ENCODE assay signal across 26 cellular contexts in genomic region chr3:5084224-5084623, GRCh38. TPM values are rescaled to one million over a fixed set of nuclear protein-coding genes. Genes with fewer than 3 reads are reported as not detected.
DNase-seq lines count a peak whose midpoint lies in the region; ATAC-seq, FAIRE-seq and TF ChIP-seq lines count a peak whose summit lies in the region.
"Had no signal": no experiment of that assay in that cellular context is flagged by ENCODE, and none has a peak within 500 bp of the region (broad histone marks: within the 10 kb centered on the region; RNA-seq: fewer than 3 reads in every experiment).

No MANE protein-coding gene starts in this region.

- FAIRE-seq in bronchial epithelial cell (lab: Jason Lieb, UNC), result peak; percentile 23
- FAIRE-seq: A204.1, D721Med, GM12878, GM19239, H54 had no signal

- H3K4me1 Mint-ChIP-seq in activated CD4-positive, alpha-beta memory T cell treated with anti-CD3 and anti-CD28 coated beads for 36 hours (ENCODE audit: low read depth), result no peaks in the 10 kb centered on the region
- H3K4me1 Mint-ChIP-seq: CD4-positive, CD25-positive, alpha-beta regulatory T cell had no signal

- H3K27me3 ChIP-seq in bronchial epithelial cell (ENCODE audit: control insufficient read depth, insufficient read depth, low read length) (no peaks in the 10 kb centered on the region), gastroesophageal sphincter (no peaks in the 10 kb centered on the region)
- H3K27me3 ChIP-seq: BLaER1 had no signal

- intact Hi-C loops in posterior vena cava (cut with DNase I), result no loop called here
- intact Hi-C loops in activated CD4-positive, alpha-beta memory T cell treated with anti-CD3 and anti-CD28 coated beads for 36 hours (cut with micrococcal nuclease), result no loop called here

- no peaks in the 10 kb centered on the region for H3K36me3 Mint-ChIP-seq in activated CD4-positive, alpha-beta memory T cell treated with anti-CD3 and anti-CD28 coated beads for 36 hours
- H3K36me3 Mint-ChIP-seq: CD8-positive, alpha-beta T cell had no signal

- H3K9me3 ChIP-seq in gastroesophageal sphincter, result no peaks in the 10 kb centered on the region
- H3K9me3 ChIP-seq: BLaER1, HAP-1 had no signal

- no peak overlapping the region for H3K27ac ChIP-seq in gastroesophageal sphincter
- H3K27ac ChIP-seq: 22Rv1, BLaER1, C4-2B, GM23248 had no signal

- H3K4me1 ChIP-seq in gastroesophageal sphincter, result no peaks in the 10 kb centered on the region
- H3K4me1 ChIP-seq: BLaER1 had no signal

- CTCF ChIA-PET in activated CD4-positive, alpha-beta memory T cell treated with anti-CD3 and anti-CD28 coated beads for 36 hours (lab: Charles Lee), result no interaction called here

- no peaks in the 10 kb centered on the region for H3K36me3 ChIP-seq in bronchial epithelial cell (ENCODE audit: control insufficient read depth, insufficient read depth, low read length)
- H3K36me3 ChIP-seq in gastroesophageal sphincter, result no peaks in the 10 kb centered on the region
- H3K36me3 ChIP-seq: BLaER1, HAP-1 had no signal

- peaks cover 2% of the 10 kb centered on the region for H3K27me3 Mint-ChIP-seq in activated CD4-positive, alpha-beta memory T cell treated with anti-CD3 and anti-CD28 coated beads for 36 hours

- no peak for TF ChIP-seq POLR2A in gastroesophageal sphincter (IDR thresholded peaks at IDR 0.05)

- H3K4me3 Mint-ChIP-seq in activated CD4-positive, alpha-beta memory T cell treated with anti-CD3 and anti-CD28 coated beads for 36 hours, result no peak overlapping the region
- H3K4me3 Mint-ChIP-seq: B cell; CD4-positive, CD25-positive, alpha-beta regulatory T cell; CD8-positive, alpha-beta T cell; HFFc6 had no signal

- ATAC-seq in gastroesophageal sphincter (no peak), HG02678 (IDR thresholded peaks at IDR 0.05; ENCODE audit: unreplicated experiment) (no peak)
- ATAC-seq: CD8-positive, alpha-beta T cell; GM12878 had no signal

- no peaks in the 10 kb centered on the region for H3K9me3 Mint-ChIP-seq in activated CD4-positive, alpha-beta memory T cell treated with anti-CD3 and anti-CD28 coated beads for 36 hours
- H3K9me3 Mint-ChIP-seq: CD8-positive, alpha-beta T cell; HFFc6 had no signal

- no peak for TF ChIP-seq EP300 in gastroesophageal sphincter (IDR thresholded peaks at IDR 0.05)

- TF ChIP-seq CTCF in bronchial epithelial cell (IDR thresholded peaks at IDR 0.05; ENCODE audit: insufficient read depth, low read length, severe bottlenecking), result no peak
- TF ChIP-seq CTCF in gastroesophageal sphincter (IDR thresholded peaks at IDR 0.05), result no peak

- H3K27ac Mint-ChIP-seq in activated CD4-positive, alpha-beta memory T cell treated with anti-CD3 and anti-CD28 coated beads for 36 hours, result no peak overlapping the region
- H3K27ac Mint-ChIP-seq: B cell; CD8-positive, alpha-beta T cell; HFFc6 had no signal

- 78 to 83% methylated on average over 1 to 4 of the region's 5 CpGs for WGBS in gastroesophageal sphincter (ENCODE audit: low coverage in 1 of 2), 2 donors

- DNase-seq in activated CD8-positive, alpha-beta memory T cell treated with anti-CD3 and anti-CD28 coated beads, Interleukin-2, amount 50 U/mL, for 48 hours, result peak; percentile 44
- no peak for DNase-seq in activated CD8-positive, alpha-beta memory T cell treated with anti-CD3 and anti-CD28 coated beads, Interleukin-2, amount 50 U/mL, for 4 hours
- DNase-seq in bronchial epithelial cell (ENCODE audit: low read depth) (no peak), posterior vena cava (ENCODE audit: low spot score) (peak; percentile 56), T-helper 2 cell (no peak)
- DNase-seq in activated CD4-positive, alpha-beta memory T cell treated with anti-CD3 and anti-CD28 coated beads for 36 hours, result no peak
- DNase-seq: CD4-positive, CD25-positive, alpha-beta regulatory T cell; CD8-positive, alpha-beta T cell; DMS 273 treated with DMSO at 0.1 percent for 48 hours; DMS79; EL; GDM1; GM23248; HFFc6 had no signal

- POLR2A ChIA-PET in activated CD4-positive, alpha-beta memory T cell treated with anti-CD3 and anti-CD28 coated beads for 36 hours (lab: Charles Lee), result no interaction called here

- H3K4me3 ChIP-seq in bronchial epithelial cell (ENCODE audit: low read depth, low read length), result no peak overlapping the region
- H3K4me3 ChIP-seq in gastroesophageal sphincter, result no peak overlapping the region
- H3K4me3 ChIP-seq: BLaER1, GM12878, GM23248, HAP-1 had no signal

RNA-seq across cellular contexts. Expression of gene ARL8B, which starts 37.9 kb away (rescaled TPM):
- 145 and 146 TPM in 2 replicates for total RNA-seq in bronchial epithelial cell
- 10 to 100 TPM; 63.0 to 65.9 TPM for total RNA-seq in posterior vena cava
- 10 to 100 TPM; 41.5 to 59.9 (median 50.9) TPM for total RNA-seq in gastroesophageal sphincter
- 10 to 100 TPM; 55.4 to 58.5 TPM for total RNA-seq in activated CD4-positive, alpha-beta memory T cell treated with anti-CD3 and anti-CD28 coated beads for 36 hours

Comparison
In these comparisons a context has a peak if more than half of its experiments do, and no peak if none do; other contexts are left out.
1. DNase-seq: peak in activated CD8-positive, alpha-beta memory T cell treated with anti-CD3 and anti-CD28 coated beads, Interleukin-2, amount 50 U/mL, for 48 hours (single experiment) and posterior vena cava (single experiment); none in activated CD8-positive, alpha-beta memory T cell treated with anti-CD3 and anti-CD28 coated beads, Interleukin-2, amount 50 U/mL, for 4 hours (single experiment), bronchial epithelial cell (single experiment), activated CD4-positive, alpha-beta memory T cell treated with anti-CD3 and anti-CD28 coated beads for 36 hours (single experiment) and T-helper 2 cell (0 of 5).